8 cellular contexts compared by ENCODE assay signal in the genomic region with DNA sequence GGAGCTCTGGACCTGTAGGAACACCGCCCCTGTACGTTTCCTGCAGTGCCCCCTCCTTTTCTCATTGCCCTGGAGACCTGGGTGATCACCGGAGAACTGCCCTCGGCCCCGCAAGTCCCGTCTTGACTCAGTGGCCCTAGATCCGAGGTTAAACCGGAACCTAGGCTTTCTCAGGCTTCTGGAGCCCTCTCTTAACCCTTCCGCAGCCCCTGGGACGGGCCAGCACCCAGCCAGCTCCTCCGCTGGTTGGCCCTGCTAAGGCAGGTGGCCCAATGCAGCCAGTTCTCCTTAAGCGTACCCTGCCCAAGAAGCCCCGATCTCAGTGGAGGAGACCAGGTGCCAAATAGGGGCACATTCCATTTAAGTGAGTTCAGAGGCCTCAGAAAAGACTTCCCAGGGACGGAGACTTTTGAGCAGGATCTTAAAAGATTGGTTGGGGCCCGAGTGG. TPM values are rescaled to one million over a fixed set of nuclear protein-coding genes. Genes with fewer than 3 reads are reported as not detected.
DNase-seq lines count a peak whose midpoint lies in the region; ATAC-seq, FAIRE-seq and TF ChIP-seq lines count a peak whose summit lies in the region.

No MANE protein-coding gene starts in this region.

- FAIRE-seq in urothelium cell line (lab: Jason Lieb, UNC) (no peak), D721Med (lab: Jason Lieb, UNC) (no peak)

- peak overlapping the region; percentile 43 for H3K27ac ChIP-seq in A673 (ENCODE audit: low read depth, low read length, poor library complexity, severe bottlenecking)

- peak; percentile 29 for ATAC-seq in GM18909 (IDR thresholded peaks at IDR 0.05; ENCODE audit: poor library complexity, unreplicated experiment)
- ATAC-seq in activated T-cell treated with anti-CD3 and anti-CD28 coated beads, Interleukin-2, amount 50 U/mL, for 72 hours (replicated peaks in 1 of 2), result peak; percentile 51 to 61

- H3K4me3 Mint-ChIP-seq in activated T-cell treated with anti-CD3 and anti-CD28 coated beads, Interleukin-2, amount 50 U/mL, for 72 hours, result peak overlapping the region; percentile 95 to 96

- no peaks in the 10 kb centered on the region for H3K27me3 ChIP-seq in A673 (replicated peaks; ENCODE audit: insufficient read depth, low read depth, low read length, poor library complexity)
- peaks cover 13% of the 10 kb centered on the region for H3K27me3 ChIP-seq in neuron (ENCODE audit: insufficient read depth, low read length)

- H3K27me3 Mint-ChIP-seq in activated T-cell treated with anti-CD3 and anti-CD28 coated beads, Interleukin-2, amount 50 U/mL, for 72 hours (ENCODE audit: low read depth), result no peaks in the 10 kb centered on the region

- no TSS peak for BruUV-seq in A673 (replicated peaks; lab: Mats Ljungman, UMichigan)

- no peak for TF ChIP-seq CTCF in A673 (conservative IDR thresholded peaks at IDR 0.05; ENCODE audit: low read depth, low read length)
- TF ChIP-seq CTCF in fibroblast of villous mesenchyme (IDR thresholded peaks at IDR 0.05; ENCODE audit: insufficient read depth, low read depth, low read length), result no peak
- no peak for TF ChIP-seq CTCF in D721Med (IDR thresholded peaks at IDR 0.05; ENCODE audit: insufficient read depth, missing control alignments)

- no peaks in the 10 kb centered on the region for H3K4me1 ChIP-seq in A673 (ENCODE audit: insufficient read depth, low read length, poor library complexity, severe bottlenecking)
- H3K4me1 ChIP-seq in neuron (ENCODE audit: insufficient read depth, low read length), result no peaks in the 10 kb centered on the region

- intact Hi-C loops in A673 (cut with micrococcal nuclease; ENCODE audit: unreplicated experiment), result no loop called here

- H2AFZ ChIP-seq in neuron (ENCODE audit: low read depth, low read length), result peak overlapping the region; percentile 49

- peaks cover 0 to 2% of the 10 kb centered on the region in 2 donors for H3K36me3 Mint-ChIP-seq in activated T-cell treated with anti-CD3 and anti-CD28 coated beads, Interleukin-2, amount 50 U/mL, for 72 hours (ENCODE audit: insufficient read depth in 2 of 2)

- H3K4me1 Mint-ChIP-seq in activated T-cell treated with anti-CD3 and anti-CD28 coated beads, Interleukin-2, amount 50 U/mL, for 72 hours (ENCODE audit: low read depth), result peaks cover 18% of the 10 kb centered on the region

- POLR2A ChIA-PET in A673 (lab: Charles Lee; ENCODE audit: low non-redundant PET), result interaction anchor here (0.6 kb wide), 1 partner anchor 62 kb away, joined by 13 read pairs; the partner anchor contains the start of gene C2CD2L

- H3K9me3 ChIP-seq in A673 (ENCODE audit: low read depth, low read length, poor library complexity, severe bottlenecking), result no peaks in the 10 kb centered on the region
- no peaks in the 10 kb centered on the region for H3K9me3 ChIP-seq in neuron (ENCODE audit: low read length)

- DNase-seq in A673 (ENCODE audit: low spot score), result no peak
- peak; percentile 28 for DNase-seq in HPDE6-E6E7 (ENCODE audit: extremely low spot score)
- peak; percentile 46 to 58 for DNase-seq in activated T-cell treated with anti-CD3 and anti-CD28 coated beads, Interleukin-2, amount 50 U/mL, for 72 hours
- peak; percentile 15 for DNase-seq in fibroblast of villous mesenchyme (ENCODE audit: low read depth)
- peak; percentile 83 for DNase-seq in urothelium cell line (ENCODE audit: low spot score)
- no peak for DNase-seq in D721Med (ENCODE audit: insufficient read length, low spot score)

- H3K36me3 ChIP-seq in A673 (ENCODE audit: insufficient read depth, low read length, poor library complexity, severe bottlenecking) (no peaks in the 10 kb centered on the region), neuron (ENCODE audit: insufficient read depth, low read length) (no peaks in the 10 kb centered on the region)

- peak overlapping the region; percentile 57 for H3K4me3 ChIP-seq in A673 (ENCODE audit: low read depth, low read length, poor library complexity, severe bottlenecking)
- H3K4me3 ChIP-seq in fibroblast of villous mesenchyme (ENCODE audit: low read depth, low read length), result peak overlapping the region; percentile 64
- H3K4me3 ChIP-seq in neuron (ENCODE audit: low read length), result peak overlapping the region; percentile 25

- no peaks in the 10 kb centered on the region for H3K9me3 Mint-ChIP-seq in activated T-cell treated with anti-CD3 and anti-CD28 coated beads, Interleukin-2, amount 50 U/mL, for 72 hours

- CTCF ChIA-PET in A673 (lab: Charles Lee), result interaction anchor here (0.6 to 1.1 kb wide), 2 partner anchors 263 to 305 kb away, joined by 3 to 4 read pairs; no protein-coding TSS in a partner anchor

- H3K27ac Mint-ChIP-seq in activated T-cell treated with anti-CD3 and anti-CD28 coated beads, Interleukin-2, amount 50 U/mL, for 72 hours, result peak overlapping the region; percentile 80

RNA-seq across cellular contexts. Expression of gene NLRX1, which starts 0.8 kb away (rescaled TPM):
- total RNA-seq in A673 (2021), result 1.4 and 2.7 TPM in 2 replicates
- total RNA-seq in activated T-cell treated with anti-CD3 and anti-CD28 coated beads, Interleukin-2, amount 50 U/mL, for 72 hours, result 10 to 100 TPM; 19.3 to 26.7 TPM
- total RNA-seq in fibroblast of villous mesenchyme, result 16.4 and 17.7 TPM in 2 replicates

RNA-seq across cellular contexts. Expression of gene NHERF4, which starts 16.0 kb away (rescaled TPM):
- total RNA-seq in A673 (2021), result not detected in 2 replicates
- 1 to 10 TPM in 1 of 2 donors, under 1 TPM in 1; 0.76 to 1.1 TPM for total RNA-seq in activated T-cell treated with anti-CD3 and anti-CD28 coated beads, Interleukin-2, amount 50 U/mL, for 72 hours
- not detected in 2 replicates for total RNA-seq in fibroblast of villous mesenchyme

RNA-seq across cellular contexts. Expression of gene ABCG4, which starts 20.4 kb away (rescaled TPM):
- total RNA-seq in A673 (2021) (0.33 TPM in 1 of 2 replicates, not detected in the other), fibroblast of villous mesenchyme (under 0.01 and 0.86 TPM in 2 replicates)
- total RNA-seq in activated T-cell treated with anti-CD3 and anti-CD28 coated beads, Interleukin-2, amount 50 U/mL, for 72 hours, result under 1 TPM; 0.09 to 0.24 TPM

RNA-seq across cellular contexts. Expression of gene CBL, which starts 36.8 kb away (rescaled TPM):
- total RNA-seq in A673 (2021) (39.9 and 40.7 TPM in 2 replicates), fibroblast of villous mesenchyme (13.2 and 20.7 TPM in 2 replicates)
- total RNA-seq in activated T-cell treated with anti-CD3 and anti-CD28 coated beads, Interleukin-2, amount 50 U/mL, for 72 hours, result 10 to 100 TPM; 45.4 to 52.7 TPM

RNA-seq across cellular contexts. Expression of gene HINFP, which starts 47.9 kb away (rescaled TPM):
- total RNA-seq in A673 (2021), result 31.7 and 31.9 TPM in 2 replicates
- 10 to 100 TPM; 31.9 to 34.1 TPM for total RNA-seq in activated T-cell treated with anti-CD3 and anti-CD28 coated beads, Interleukin-2, amount 50 U/mL, for 72 hours
- total RNA-seq in fibroblast of villous mesenchyme, result 18.6 and 20.3 TPM in 2 replicates

Comparison
In these comparisons a context has a peak if more than half of its experiments do, and no peak if none do; other contexts are left out.
1. DNase-seq: peak in HPDE6-E6E7 (single experiment), activated T-cell treated with anti-CD3 and anti-CD28 coated beads, Interleukin-2, amount 50 U/mL, for 72 hours (2 of 2), fibroblast of villous mesenchyme (single experiment) and urothelium cell line (single experiment); none in A673 (single experiment) and D721Med (single experiment).
2. Peak in every context shown above with its lines, with median percentiles within 50 percentile points of each other: H3K4me3 ChIP-seq.